11 cellular contexts compared by ENCODE assay signal in the genomic region with DNA sequence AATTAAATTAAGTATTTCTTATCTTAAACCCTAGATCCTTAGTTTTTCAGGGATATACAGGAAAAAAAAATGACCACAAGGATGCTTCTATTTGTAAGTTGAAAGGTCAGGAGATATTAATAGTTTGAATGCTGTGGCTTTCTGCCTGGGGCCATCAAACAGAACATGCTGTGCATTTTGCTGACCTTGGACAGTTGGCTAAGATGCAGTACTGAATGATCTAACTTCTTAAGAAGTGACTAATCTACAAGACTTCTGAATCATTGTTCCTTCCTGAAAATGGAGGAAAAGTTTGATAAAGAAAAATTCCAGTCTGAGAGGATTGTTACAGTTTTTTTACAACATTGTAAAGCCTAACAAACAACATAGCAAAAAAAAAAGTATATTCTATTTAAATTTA.
DNase-seq lines count a peak whose midpoint lies in the region; ATAC-seq and TF ChIP-seq lines count a peak whose summit lies in the region.
"Had no signal": no experiment of that assay in that cellular context is flagged by ENCODE, and none has a peak within 500 bp of the region (broad histone marks: within the 10 kb centered on the region; RNA-seq: fewer than 3 reads in every experiment).

No MANE protein-coding gene starts in this region.

- no peaks in the 10 kb centered on the region for H3K9me3 ChIP-seq in T-helper 17 cell (ENCODE audit: control insufficient read depth, low read length, poor library complexity, severe bottlenecking)
- H3K9me3 ChIP-seq: BLaER1 treated with 17β-estradiol and CSF1 and Interleukin-3, amounts not matched to agents 10 nM and 100 nM; spleen had no signal

- no peak overlapping the region for H3K4me3 Mint-ChIP-seq in chondrocyte (ENCODE audit: unreplicated experiment)
- no peak overlapping the region for H3K4me3 Mint-ChIP-seq in T-helper 17 cell

- H3K9me3 Mint-ChIP-seq in chondrocyte (ENCODE audit: low read depth) = peaks cover 2% of the 10 kb centered on the region

- DNase-seq in M059J (ENCODE audit: low read depth) (peak; percentile 94), chondrocyte (ENCODE audit: low spot score) (no peak), kidney tubule cell (ENCODE audit: low spot score) (peak; percentile 95), ecto neural progenitor cell (ENCODE audit: low spot score) (no peak), 8988T (no peak), T-helper 17 cell (no peak), NCI-H345 treated with DMSO at 0.1 percent for 48 hours (lab: John Stamatoyannopoulos, UW; ENCODE audit: unreplicated experiment) (no peak)
- DNase-seq: NCI-H526, spleen had no signal

- H3K27me3 Mint-ChIP-seq in chondrocyte (ENCODE audit: low read depth) (no peaks in the 10 kb centered on the region), T-helper 17 cell (peaks cover 45% of the 10 kb centered on the region)

- peak overlapping the region; percentile 68 for H3K27ac ChIP-seq in 22Rv1

- ATAC-seq in T-helper 17 cell = no peak

- H3K36me3 Mint-ChIP-seq in chondrocyte (ENCODE audit: low read depth) (no peaks in the 10 kb centered on the region), T-helper 17 cell (ENCODE audit: low read depth) (peaks cover 2% of the 10 kb centered on the region)

- no peak for TF ChIP-seq CTCF in 22Rv1 (IDR thresholded peaks at IDR 0.05)
- no peak for TF ChIP-seq CTCF in chondrocyte (IDR thresholded peaks at IDR 0.05)

- H3K4me1 Mint-ChIP-seq in chondrocyte (ENCODE audit: low read depth) (peaks cover 80% of the 10 kb centered on the region), T-helper 17 cell (no peaks in the 10 kb centered on the region)

- peak overlapping the region; percentile 71 for H3K27ac Mint-ChIP-seq in chondrocyte (ENCODE audit: unreplicated experiment)
- H3K27ac Mint-ChIP-seq in T-helper 17 cell = no peak overlapping the region

Comparison
In these comparisons a context has a peak if more than half of its experiments do, and no peak if none do; other contexts are left out.
1. DNase-seq: peak in M059J (single experiment) and kidney tubule cell (single experiment); none in chondrocyte (single experiment), ecto neural progenitor cell (single experiment), 8988T (single experiment), T-helper 17 cell (0 of 3) and NCI-H345 treated with DMSO at 0.1 percent for 48 hours (single experiment).